In genomic region chrX:120207009-120207610, GRCh38 we compare ENCODE assay signal across 21 cellular contexts. TPM values are rescaled to one million over a fixed set of nuclear protein-coding genes. Genes with fewer than 3 reads are reported as not detected.
"Had no signal": no experiment of that assay in that cellular context is flagged by ENCODE, and none has a peak within 500 bp of the region (broad histone marks: within the 10 kb centered on the region; RNA-seq: fewer than 3 reads in every experiment).

No MANE protein-coding gene starts in this region.

- ATAC-seq: activated CD4-positive, alpha-beta T cell treated with anti-CD3 and anti-CD28 coated beads for 36 hours; activated CD8-positive, alpha-beta T cell treated with anti-CD3 and anti-CD28 coated beads for 36 hours; sciatic nerve; stimulated activated naive CD8-positive, alpha-beta T cell treated with anti-CD3 and anti-CD28 coated beads, Interleukin-15, amount 100 ng/mL, for 72 hours; T-helper 17 cell had no signal

- H3K4me3 Mint-ChIP-seq: activated CD4-positive, alpha-beta T cell treated with anti-CD3 and anti-CD28 coated beads for 36 hours; activated CD8-positive, alpha-beta T cell treated with anti-CD3 and anti-CD28 coated beads for 36 hours; activated naive CD8-positive, alpha-beta T cell; brain; central memory CD8-positive, alpha-beta T cell; nephron; stimulated activated naive CD8-positive, alpha-beta T cell treated with anti-CD3 and anti-CD28 coated beads, Interleukin-15, amount 100 ng/mL, for 72 hours; T-helper 17 cell had no signal

- H3K27me3 Mint-ChIP-seq: activated CD4-positive, alpha-beta T cell treated with anti-CD3 and anti-CD28 coated beads for 36 hours; activated CD8-positive, alpha-beta T cell treated with anti-CD3 and anti-CD28 coated beads for 36 hours; activated naive CD8-positive, alpha-beta T cell; brain; central memory CD8-positive, alpha-beta T cell; stimulated activated naive CD8-positive, alpha-beta T cell treated with anti-CD3 and anti-CD28 coated beads, Interleukin-15, amount 100 ng/mL, for 72 hours; T-helper 17 cell had no signal

- H3K27ac Mint-ChIP-seq: activated CD4-positive, alpha-beta T cell treated with anti-CD3 and anti-CD28 coated beads for 36 hours; activated CD8-positive, alpha-beta T cell treated with anti-CD3 and anti-CD28 coated beads for 36 hours; activated naive CD8-positive, alpha-beta T cell; brain; nephron; stimulated activated naive CD8-positive, alpha-beta T cell treated with anti-CD3 and anti-CD28 coated beads, Interleukin-15, amount 100 ng/mL, for 72 hours; T-helper 17 cell had no signal

- H3K4me1 Mint-ChIP-seq: activated CD4-positive, alpha-beta T cell treated with anti-CD3 and anti-CD28 coated beads for 36 hours; brain; central memory CD8-positive, alpha-beta T cell; stimulated activated naive CD8-positive, alpha-beta T cell treated with anti-CD3 and anti-CD28 coated beads, Interleukin-15, amount 100 ng/mL, for 72 hours; T-helper 17 cell had no signal

- H3K9me3 Mint-ChIP-seq: activated CD8-positive, alpha-beta T cell treated with anti-CD3 and anti-CD28 coated beads for 36 hours; central memory CD8-positive, alpha-beta T cell; stimulated activated naive CD8-positive, alpha-beta T cell treated with anti-CD3 and anti-CD28 coated beads, Interleukin-15, amount 100 ng/mL, for 72 hours had no signal

- DNase-seq: activated CD4-positive, alpha-beta T cell treated with anti-CD3 and anti-CD28 coated beads for 36 hours; activated CD8-positive, alpha-beta memory T cell treated with anti-CD3 and anti-CD28 coated beads, Interleukin-2, amount 50 U/mL, for 4 hours; activated CD8-positive, alpha-beta T cell treated with anti-CD3 and anti-CD28 coated beads for 36 hours; activated effector memory CD4-positive, alpha-beta T cell treated with anti-CD3 and anti-CD28 coated beads, Interleukin-2, amount 50 U/mL, for 16 hours; activated T-cell treated with anti-CD3 and anti-CD28 coated beads, Interleukin-2, amount 50 U/mL, for 48 hours; amniotic stem cell; mesendoderm; occipital lobe; stimulated activated naive CD8-positive, alpha-beta T cell treated with anti-CD3 and anti-CD28 coated beads, Interleukin-15, amount 100 ng/mL, for 72 hours; T-helper 17 cell had no signal

- H3K36me3 Mint-ChIP-seq: brain had no signal

RNA-seq across cellular contexts. Expression of gene RHOXF2, which starts 48.7 kb away (rescaled TPM):
- total RNA-seq: activated CD4-positive, alpha-beta T cell treated with anti-CD3 and anti-CD28 coated beads for 36 hours; activated CD8-positive, alpha-beta T cell treated with anti-CD3 and anti-CD28 coated beads for 36 hours; esophagus muscularis mucosa; glomerular endothelial cell; hepatocyte; liver; occipital lobe; sciatic nerve; thoracic aorta; urinary bladder had no signal
